In the genomic region with DNA sequence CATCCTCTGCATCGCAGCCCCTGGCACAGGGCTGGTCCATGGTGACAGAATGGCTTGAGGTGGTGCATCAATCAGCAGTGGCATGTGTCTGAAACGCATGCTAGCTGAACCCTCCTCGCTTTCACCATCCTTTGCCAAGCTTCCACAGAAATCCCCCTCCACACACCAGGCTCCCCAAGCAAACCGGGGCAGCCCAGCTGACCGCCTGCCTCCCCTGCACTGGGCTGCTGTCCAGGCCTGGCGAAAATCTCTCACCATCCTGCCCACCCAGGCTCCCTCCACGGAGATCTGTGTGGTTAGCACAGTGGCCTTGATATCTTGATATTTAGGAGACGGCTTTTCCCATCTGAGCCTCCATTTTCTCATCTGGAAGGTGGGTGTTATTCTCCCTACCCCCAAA, we compare ENCODE assay signal across 20 cellular contexts. TPM values are rescaled to one million over a fixed set of nuclear protein-coding genes. Genes with fewer than 3 reads are reported as not detected.
DNase-seq lines count a peak whose midpoint lies in the region; FAIRE-seq and TF ChIP-seq lines count a peak whose summit lies in the region.
"Had no signal": no experiment of that assay in that cellular context is flagged by ENCODE, and none has a peak within 500 bp of the region (broad histone marks: within the 10 kb centered on the region; RNA-seq: fewer than 3 reads in every experiment).

No MANE protein-coding gene starts in this region.

- H3K27me3 ChIP-seq in endodermal cell (ENCODE audit: control insufficient read depth, insufficient read depth, low read length, poor library complexity, severe bottlenecking), result peaks cover 31% of the 10 kb centered on the region
- H3K27me3 ChIP-seq in stomach, result peaks cover 0 to 37% (median 7%) of the 10 kb centered on the region in 3 donors
- no peaks in the 10 kb centered on the region for H3K27me3 ChIP-seq in uterus

- H3K4me1 Mint-ChIP-seq in activated naive CD4-positive, alpha-beta T cell treated with anti-CD3 and anti-CD28 coated beads, Interleukin-2, amount 10 ng/mL, durations not matched to agents 7 days and 5 days, result peaks cover 91% of the 10 kb centered on the region
- peaks cover 78% of the 10 kb centered on the region for H3K4me1 Mint-ChIP-seq in activated CD4-positive, alpha-beta memory T cell treated with anti-CD3 and anti-CD28 coated beads, Interleukin-2, amount 10 ng/mL, durations not matched to agents 7 days and 5 days
- H3K4me1 Mint-ChIP-seq in endodermal cell, result peaks cover 11% of the 10 kb centered on the region

- no peak overlapping the region for H3K4me3 ChIP-seq in endodermal cell (ENCODE audit: low read length)
- no peak overlapping the region for H3K4me3 ChIP-seq in stomach
- no peak overlapping the region for H3K4me3 ChIP-seq in uterus

- H3K9me3 Mint-ChIP-seq in activated naive CD4-positive, alpha-beta T cell treated with anti-CD3 and anti-CD28 coated beads, Interleukin-2, amount 10 ng/mL, durations not matched to agents 7 days and 5 days, result peaks cover 7% of the 10 kb centered on the region
- peaks cover 4% of the 10 kb centered on the region for H3K9me3 Mint-ChIP-seq in activated CD4-positive, alpha-beta memory T cell treated with anti-CD3 and anti-CD28 coated beads, Interleukin-2, amount 10 ng/mL, durations not matched to agents 7 days and 5 days
- no peaks in the 10 kb centered on the region for H3K9me3 Mint-ChIP-seq in endodermal cell

- CTCF ChIA-PET in activated naive CD4-positive, alpha-beta T cell treated with anti-CD3 and anti-CD28 coated beads, Interleukin-2, amount 10 ng/mL, durations not matched to agents 7 days and 5 days (lab: Charles Lee), result interaction anchor here (1.3 to 1.6 kb wide), 3 partner anchors 29 to 123 kb away, joined by 3 to 9 read pairs (median 5); no protein-coding TSS in a partner anchor
- CTCF ChIA-PET in activated CD4-positive, alpha-beta memory T cell treated with anti-CD3 and anti-CD28 coated beads, Interleukin-2, amount 10 ng/mL, durations not matched to agents 7 days and 5 days (lab: Charles Lee), result interaction anchor here (0.6 to 1.9 kb wide), 2 partner anchors 45 to 122 kb away, joined by 3 to 7 read pairs; no protein-coding TSS in a partner anchor

- no peak overlapping the region for H3K27ac Mint-ChIP-seq in activated naive CD4-positive, alpha-beta T cell treated with anti-CD3 and anti-CD28 coated beads, Interleukin-2, amount 10 ng/mL, durations not matched to agents 7 days and 5 days
- H3K27ac Mint-ChIP-seq in activated CD4-positive, alpha-beta memory T cell treated with anti-CD3 and anti-CD28 coated beads, Interleukin-2, amount 10 ng/mL, durations not matched to agents 7 days and 5 days, result peak overlapping the region; percentile 70
- no peak overlapping the region for H3K27ac Mint-ChIP-seq in endodermal cell

- H3K36me3 ChIP-seq in endodermal cell (ENCODE audit: control insufficient read depth, insufficient read depth, low read length) (no peaks in the 10 kb centered on the region), stomach (no peaks in the 10 kb centered on the region), uterus (no peaks in the 10 kb centered on the region)
- H3K36me3 ChIP-seq: esophagus muscularis mucosa, WERI-Rb-1 had no signal

- TF ChIP-seq CTCF in endodermal cell (conservative IDR thresholded peaks at IDR 0.05) (no peak), stomach (IDR thresholded peaks at IDR 0.05) (no peak), uterus (IDR thresholded peaks at IDR 0.05) (no peak), D721Med (IDR thresholded peaks at IDR 0.05; ENCODE audit: insufficient read depth, missing control alignments) (no peak)

- no peaks in the 10 kb centered on the region for H3K27me3 Mint-ChIP-seq in activated naive CD4-positive, alpha-beta T cell treated with anti-CD3 and anti-CD28 coated beads, Interleukin-2, amount 10 ng/mL, durations not matched to agents 7 days and 5 days
- H3K27me3 Mint-ChIP-seq in activated CD4-positive, alpha-beta memory T cell treated with anti-CD3 and anti-CD28 coated beads, Interleukin-2, amount 10 ng/mL, durations not matched to agents 7 days and 5 days, result peaks cover 11% of the 10 kb centered on the region
- peaks cover 38% of the 10 kb centered on the region for H3K27me3 Mint-ChIP-seq in endodermal cell (ENCODE audit: insufficient read depth)

- H3K4me1 ChIP-seq in endodermal cell (ENCODE audit: control insufficient read depth, insufficient read depth, low read length) (no peaks in the 10 kb centered on the region), stomach (peaks cover 0 to 40% (median 25%) of the 10 kb centered on the region in 4 donors), uterus (no peaks in the 10 kb centered on the region)

- POLR2A ChIA-PET in activated CD4-positive, alpha-beta memory T cell treated with anti-CD3 and anti-CD28 coated beads, Interleukin-2, amount 10 ng/mL, durations not matched to agents 7 days and 5 days (lab: Charles Lee), result no interaction called here

- WGBS in endodermal cell (ENCODE audit: insufficient coverage in 1 of 2, insufficient read length in 1 of 2), 2 experiments, result 83 to 94% methylated on average over 2 to 8 of the region's 8 CpGs
- 55 to 75% (median 70%) methylated on average over 8 of the region's 8 CpGs for WGBS in stomach, 5 donors

- intact Hi-C loops in stomach (cut with DNase I; ENCODE audit: low total_unique reads), result no loop called here
- intact Hi-C loops in uterus (cut with DNase I; ENCODE audit: low total_unique reads), result no loop called here

- TF ChIP-seq POLR2A in stomach (IDR thresholded peaks at IDR 0.05) (no peak), uterus (IDR thresholded peaks at IDR 0.05) (no peak), GM12891 (IDR thresholded peaks at IDR 0.05; ENCODE audit: low read depth, low read length) (no peak)

- H3K9me3 ChIP-seq in endodermal cell (ENCODE audit: control insufficient read depth, low read length) (no peaks in the 10 kb centered on the region), stomach (no peaks in the 10 kb centered on the region), uterus (no peaks in the 10 kb centered on the region)
- H3K9me3 ChIP-seq: esophagus muscularis mucosa had no signal

- TF ChIP-seq EP300 in stomach (IDR thresholded peaks at IDR 0.05), result no peak

- H3K9ac ChIP-seq in endodermal cell (ENCODE audit: extremely low read depth, low read length, poor library complexity, severe bottlenecking), result no peak overlapping the region

- peak overlapping the region; percentile 86 for H3K4me3 Mint-ChIP-seq in activated naive CD4-positive, alpha-beta T cell treated with anti-CD3 and anti-CD28 coated beads, Interleukin-2, amount 10 ng/mL, durations not matched to agents 7 days and 5 days
- H3K4me3 Mint-ChIP-seq in activated CD4-positive, alpha-beta memory T cell treated with anti-CD3 and anti-CD28 coated beads, Interleukin-2, amount 10 ng/mL, durations not matched to agents 7 days and 5 days, result peak overlapping the region; percentile 91
- H3K4me3 Mint-ChIP-seq in endodermal cell, result peak overlapping the region; percentile 80

- FAIRE-seq in D721Med (lab: Jason Lieb, UNC) (no peak), GM12891 (lab: Jason Lieb, UNC) (no peak)
- FAIRE-seq: kidney, RCC 7860, urothelium cell line had no signal

- H3K36me3 Mint-ChIP-seq in activated naive CD4-positive, alpha-beta T cell treated with anti-CD3 and anti-CD28 coated beads, Interleukin-2, amount 10 ng/mL, durations not matched to agents 7 days and 5 days, result peaks cover 37% of the 10 kb centered on the region
- peaks cover 29% of the 10 kb centered on the region for H3K36me3 Mint-ChIP-seq in activated CD4-positive, alpha-beta memory T cell treated with anti-CD3 and anti-CD28 coated beads, Interleukin-2, amount 10 ng/mL, durations not matched to agents 7 days and 5 days (ENCODE audit: low read depth)
- H3K36me3 Mint-ChIP-seq in endodermal cell (ENCODE audit: low read depth), result no peaks in the 10 kb centered on the region

- DNase-seq in activated naive CD4-positive, alpha-beta T cell treated with anti-CD3 and anti-CD28 coated beads, Interleukin-2, amount 10 ng/mL, durations not matched to agents 7 days and 5 days, result no peak
- DNase-seq in activated naive CD4-positive, alpha-beta T cell treated with Interleukin-2 at 50 U/mL for 16 hours, result no peak
- DNase-seq in activated CD4-positive, alpha-beta memory T cell treated with anti-CD3 and anti-CD28 coated beads, Interleukin-2, amount 10 ng/mL, durations not matched to agents 7 days and 5 days, result no peak
- no peak for DNase-seq in endodermal cell
- no peak for DNase-seq in stomach
- DNase-seq in uterus, result no peak
- DNase-seq in D721Med (ENCODE audit: insufficient read length, low spot score), result no peak
- DNase-seq in GM12891 (ENCODE audit: insufficient read length, low spot score), result no peak
- DNase-seq: Calu3, head of caudate nucleus, IMR-90, kidney, midbrain, NCI-H2081 treated with DMSO at 0.1 percent for 48 hours, NCI-H748 treated with DMSO at 0.1 percent for 48 hours had no signal

- H3K27ac ChIP-seq in endodermal cell (ENCODE audit: low read depth, low read length) (no peak overlapping the region), stomach (peak overlapping the region in 3 of 5 donors; percentile 78 to 84 (median 83)), uterus (no peak overlapping the region)
- H3K27ac ChIP-seq: esophagus muscularis mucosa, WERI-Rb-1 had no signal

TF ChIP-seq in GM12891, 5 proteins besides CTCF, POLR2A, EP300 and RAD21:
- TF ChIP-seq PAX5 (IDR thresholded peaks at IDR 0.05; ENCODE audit: insufficient read depth, low read length, severe bottlenecking) (no peak), POU2F2 (IDR thresholded peaks at IDR 0.05; ENCODE audit: low read depth, low read length) (no peak), POLR2AphosphoS5 (IDR thresholded peaks at IDR 0.05; ENCODE audit: low read depth, low read length) (no peak), SPI1 (IDR thresholded peaks at IDR 0.05; ENCODE audit: low read depth, low read length) (no peak), TAF1 (IDR thresholded peaks at IDR 0.05; ENCODE audit: low read depth, low read length) (no peak)

RNA-seq across cellular contexts. Expression of gene HRH2, which starts 0.9 kb away (rescaled TPM):
- total RNA-seq in activated CD4-positive, alpha-beta memory T cell treated with anti-CD3 and anti-CD28 coated beads, Interleukin-2, amount 10 ng/mL, durations not matched to agents 7 days and 5 days, result 10 to 100 TPM; 13.4 to 13.7 TPM
- 1 to 10 TPM; 2.1 to 3.3 TPM for total RNA-seq in endodermal cell
- polyA plus RNA-seq in endodermal cell (2013, experiment 1 of 2), result 1.3 TPM
- 1.1 TPM for polyA plus RNA-seq in endodermal cell (2013, experiment 2 of 2)
- 10 to 100 TPM in 2 of 5 donors, 1 to 10 TPM in 1, under 1 TPM in 2; 0.58 to 44.6 (median 5.0) TPM for total RNA-seq in stomach
- polyA plus RNA-seq in stomach, result 10 to 100 TPM in 1 of 3 donors, 1 to 10 TPM in 2; 4.0 to 11.3 (median 4.3) TPM
- total RNA-seq in uterus, result 1 to 10 TPM in 2 of 4 donors, under 1 TPM in 1, not detected in 1; 0.51 to 4.4 (median 4.1) TPM
- 0.01 TPM for polyA plus RNA-seq in GM12891 (2012; ENCODE audit: low read depth, missing spikeins)
- total RNA-seq: Calu3, IMR-90, osteocyte had no signal
- polyA plus RNA-seq: IMR-90 had no signal

Comparison
In these comparisons a context has a peak if more than half of its experiments do, and no peak if none do; other contexts are left out.
1. H3K27ac ChIP-seq: peak in stomach (3 of 5); none in endodermal cell (single experiment) and uterus (0 of 2).
2. Peak in every context shown above with its lines, with median percentiles within 50 percentile points of each other: H3K4me3 Mint-ChIP-seq.